In genomic region chr5:40679071-40679997, GRCh38 we compare ENCODE assay signal across 8 cellular contexts. TPM values are rescaled to one million over a fixed set of nuclear protein-coding genes. Genes with fewer than 3 reads are reported as not detected.
DNase-seq lines count a peak whose midpoint lies in the region; ATAC-seq and TF ChIP-seq lines count a peak whose summit lies in the region.

PTGER4 (plus strand) TSS chr5:40679915; CDS start chr5:40680994, 1,079 bp downstream.

- intact Hi-C loops in left lung (cut with DNase I), result no loop called here

- peaks cover 49% of the 10 kb centered on the region for H3K4me1 Mint-ChIP-seq in activated CD4-positive, alpha-beta T cell treated with anti-CD3 and anti-CD28 coated beads, Interleukin-2, amount 10 ng/mL, durations not matched to agents 7 days and 5 days

- peak within 1 kb of the TSS; percentile 92 for H3K4me3 Mint-ChIP-seq in activated CD4-positive, alpha-beta T cell treated with anti-CD3 and anti-CD28 coated beads, Interleukin-2, amount 10 ng/mL, durations not matched to agents 7 days and 5 days

- no peaks in the 10 kb centered on the region for H3K27me3 Mint-ChIP-seq in activated CD4-positive, alpha-beta T cell treated with anti-CD3 and anti-CD28 coated beads, Interleukin-2, amount 10 ng/mL, durations not matched to agents 7 days and 5 days

- TF ChIP-seq CTCF in left lung (IDR thresholded peaks at IDR 0.05), result no peak

- H3K27ac Mint-ChIP-seq in activated CD4-positive, alpha-beta T cell treated with anti-CD3 and anti-CD28 coated beads, Interleukin-2, amount 10 ng/mL, durations not matched to agents 7 days and 5 days, result peak within 1 kb of the TSS; percentile 95

- H3K36me3 Mint-ChIP-seq in activated CD4-positive, alpha-beta T cell treated with anti-CD3 and anti-CD28 coated beads, Interleukin-2, amount 10 ng/mL, durations not matched to agents 7 days and 5 days (ENCODE audit: low read depth), result peaks cover 41% of the 10 kb centered on the region

- H3K4me1 ChIP-seq in left lung, result peaks cover 13 to 55% of the 10 kb centered on the region in 2 donors

- peaks cover 0 to 10% of the 10 kb centered on the region in 2 donors for H3K36me3 ChIP-seq in left lung

- DNase-seq in AG08396 (ENCODE audit: low spot score) (peak; percentile 96), NCI-H526 (lab: John Stamatoyannopoulos, UW) (peak; percentile 60 to 89), dedifferentiated amniotic fluid mesenchymal stem cell (ENCODE audit: extremely low spot score) (peak; percentile 81), left lung (peak; percentile 95 to 99)
- DNase-seq in activated CD4-positive, alpha-beta T cell treated with anti-CD3 and anti-CD28 coated beads, Interleukin-2, amount 10 ng/mL, durations not matched to agents 7 days and 5 days, result peak; percentile 92
- peak; percentile 92 for DNase-seq in stimulated activated CD4-positive, alpha-beta T cell treated with anti-CD3 and anti-CD28 coated beads, Interleukin-2, amount 100 ng/mL, for 4 hours (ENCODE audit: low read depth)

- CTCF ChIA-PET in activated CD4-positive, alpha-beta T cell treated with anti-CD3 and anti-CD28 coated beads, Interleukin-2, amount 10 ng/mL, durations not matched to agents 7 days and 5 days (lab: Charles Lee), result interaction anchor here (1.2 to 3.1 kb wide), 6 partner anchors 9 to 731 kb away, joined by 3 to 13 read pairs (median 5); no protein-coding TSS in a partner anchor

- ATAC-seq in GM19023 (IDR thresholded peaks at IDR 0.05; ENCODE audit: unreplicated experiment) (peak; percentile 79), HG03196 (IDR thresholded peaks at IDR 0.05; ENCODE audit: unreplicated experiment) (peak; percentile 75), left lung (peak; percentile 97)

- POLR2A ChIA-PET in activated CD4-positive, alpha-beta T cell treated with anti-CD3 and anti-CD28 coated beads, Interleukin-2, amount 10 ng/mL, durations not matched to agents 7 days and 5 days (lab: Charles Lee), result no interaction called here

- peak within 1 kb of the TSS; percentile 88 to 92 for H3K27ac ChIP-seq in left lung

- H3K9me3 ChIP-seq in left lung, result no peaks in the 10 kb centered on the region

- peaks cover 8 to 33% of the 10 kb centered on the region in 2 donors for H3K27me3 ChIP-seq in left lung

- no peaks in the 10 kb centered on the region for H3K9me3 Mint-ChIP-seq in activated CD4-positive, alpha-beta T cell treated with anti-CD3 and anti-CD28 coated beads, Interleukin-2, amount 10 ng/mL, durations not matched to agents 7 days and 5 days

- peak within 1 kb of the TSS; percentile 61 to 78 for H3K4me3 ChIP-seq in left lung

RNA-seq across cellular contexts. Expression of gene PTGER4, which starts in this region (rescaled TPM):
- total RNA-seq in activated CD4-positive, alpha-beta T cell treated with anti-CD3 and anti-CD28 coated beads, Interleukin-2, amount 10 ng/mL, durations not matched to agents 7 days and 5 days, result 10 to 100 TPM; 45.7 to 46.8 TPM
- 10 to 100 TPM; 17.1 to 28.4 TPM for total RNA-seq in left lung

Comparison
In these comparisons a context has a peak if more than half of its experiments do, and no peak if none do; other contexts are left out.
1. Peak in every context shown above with its lines: DNase-seq, ATAC-seq, H3K4me3 ChIP-seq and H3K27ac ChIP-seq.